Comparison of ENCODE assay signal across 28 cellular contexts in the genomic region with DNA sequence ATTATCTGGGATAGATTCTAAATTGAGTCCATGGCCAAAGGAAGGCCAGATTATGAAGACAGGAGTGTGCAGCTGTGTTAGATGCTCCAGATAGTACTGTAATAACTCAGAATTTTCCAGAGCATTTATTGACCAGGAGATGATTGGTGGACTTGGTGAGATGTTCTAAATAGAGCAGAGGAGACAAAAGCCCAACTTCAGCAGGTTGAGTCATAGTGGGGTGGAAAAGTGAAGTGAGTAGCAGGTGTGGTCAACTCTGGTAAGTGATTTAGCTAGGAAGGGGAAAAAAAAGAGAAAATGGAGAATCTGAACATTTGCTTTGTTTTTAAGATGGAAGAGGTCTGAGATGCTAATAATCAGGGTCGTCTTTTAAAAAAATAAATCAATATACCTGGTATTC.
DNase-seq lines count a peak whose midpoint lies in the region; ATAC-seq, FAIRE-seq and TF ChIP-seq lines count a peak whose summit lies in the region.
"Had no signal": no experiment of that assay in that cellular context is flagged by ENCODE, and none has a peak within 500 bp of the region (broad histone marks: within the 10 kb centered on the region; RNA-seq: fewer than 3 reads in every experiment).

No MANE protein-coding gene starts in this region.

- H3K27ac ChIP-seq in keratinocyte (ENCODE audit: control insufficient read depth, insufficient read depth, low read length): no peak overlapping the region
- H3K27ac ChIP-seq: BLaER1 treated with 17β-estradiol and CSF1 and Interleukin-3, amounts not matched to agents 10 nM and 100 nM; KMS-11; SJCRH30; skin epidermis; suprapubic skin had no signal

- peaks cover 24% of the 10 kb centered on the region for H3K4me1 ChIP-seq in keratinocyte (ENCODE audit: control insufficient read depth, extremely low read depth, insufficient read depth, low read length)
- H3K4me1 ChIP-seq: BLaER1 treated with 17β-estradiol and CSF1 and Interleukin-3, amounts not matched to agents 10 nM and 100 nM; SJCRH30; suprapubic skin had no signal

- DNase-seq in keratinocyte (ENCODE audit: low read depth, low spot score) (no peak), NCI-H146 treated with DMSO at 0.1 percent for 48 hours (lab: John Stamatoyannopoulos, UW; ENCODE audit: unreplicated experiment) (no peak), NCI-H345 treated with DMSO at 0.1 percent for 48 hours (lab: John Stamatoyannopoulos, UW; ENCODE audit: unreplicated experiment) (no peak), NCI-H2107 (lab: John Stamatoyannopoulos, UW) (no peak)
- DNase-seq: activated CD4-positive, alpha-beta T cell treated with anti-CD3 and anti-CD28 coated beads for 1 hour; activated naive CD4-positive, alpha-beta T cell treated with anti-CD3 and anti-CD28 coated beads, Interleukin-2, amount 10 ng/mL, durations not matched to agents 7 days and 5 days; activated T-cell treated with anti-CD3 and anti-CD28 coated beads, Interleukin-2, amount 50 U/mL, for 48 hours; aorta; COR-L47; H9; left ventricle myocardium superior; naive B cell; NCI-H146; NCI-H2171; NCI-H526; nucleus accumbens; SJCRH30 had no signal

- H3K27me3 ChIP-seq in keratinocyte (ENCODE audit: control insufficient read depth, extremely low read depth, insufficient read depth, low read length): no peaks in the 10 kb centered on the region
- H3K27me3 ChIP-seq: BLaER1 treated with 17β-estradiol and CSF1 and Interleukin-3, amounts not matched to agents 10 nM and 100 nM; SJCRH30; suprapubic skin had no signal

- peaks cover 9% of the 10 kb centered on the region for H3K9me3 ChIP-seq in keratinocyte (ENCODE audit: control insufficient read depth, low read depth, low read length)
- H3K9me3 ChIP-seq: SJCRH30, suprapubic skin had no signal

- no peaks in the 10 kb centered on the region for H4K20me1 ChIP-seq in keratinocyte (ENCODE audit: control insufficient read depth, extremely low read depth, insufficient read depth, low read length)
- H4K20me1 ChIP-seq: BLaER1 treated with 17β-estradiol and CSF1 and Interleukin-3, amounts not matched to agents 10 nM and 100 nM had no signal

- no peaks in the 10 kb centered on the region for H3K9me1 ChIP-seq in keratinocyte (ENCODE audit: control insufficient read depth, extremely low read depth, insufficient read depth, low read length)

- ATAC-seq in GM18861 (IDR thresholded peaks at IDR 0.05; ENCODE audit: unreplicated experiment) (peak; percentile 82), GM19395 (IDR thresholded peaks at IDR 0.05; ENCODE audit: unreplicated experiment) (peak; percentile 67), HG02938 (IDR thresholded peaks at IDR 0.05; ENCODE audit: unreplicated experiment) (peak; percentile 65)
- ATAC-seq: left ventricle myocardium superior had no signal

- FAIRE-seq in keratinocyte (lab: Jason Lieb, UNC): peak; percentile 9
- FAIRE-seq: endometrium, islet of Langerhans, RCC 7860, urothelium cell line had no signal

- H3K4me3 ChIP-seq in keratinocyte (ENCODE audit: control insufficient read depth in 2 of 3, extremely low read depth in 1 of 3, insufficient read depth in 2 of 3, low read depth in 1 of 3, low read length in 3 of 3): no peak overlapping the region
- H3K4me3 ChIP-seq: BLaER1 treated with 17β-estradiol and CSF1 and Interleukin-3, amounts not matched to agents 10 nM and 100 nM; SJCRH30; skin epidermis; suprapubic skin had no signal

- TF ChIP-seq CTCF in keratinocyte (optimal IDR thresholded peaks at IDR 0.05 in 1 of 3, IDR thresholded peaks at IDR 0.05 in 1 of 3, conservative IDR thresholded peaks at IDR 0.05 in 1 of 3; ENCODE audit: extremely low read depth in 1 of 3, insufficient read depth in 2 of 3, low read length in 3 of 3): no peak

- H3K9ac ChIP-seq in keratinocyte (ENCODE audit: control insufficient read depth, extremely low read depth, insufficient read depth, low read length): no peak overlapping the region
- H3K9ac ChIP-seq: BLaER1 treated with 17β-estradiol and CSF1 and Interleukin-3, amounts not matched to agents 10 nM and 100 nM; KMS-11 had no signal

- H3K36me3 ChIP-seq in keratinocyte (ENCODE audit: control insufficient read depth in 2 of 2, extremely low read depth in 1 of 2, insufficient read depth in 2 of 2, low read length in 2 of 2): peaks cover 0 to 3% of the 10 kb centered on the region in 2 experiments
- H3K36me3 ChIP-seq: BLaER1 treated with 17β-estradiol and CSF1 and Interleukin-3, amounts not matched to agents 10 nM and 100 nM; SJCRH30; suprapubic skin had no signal

- no peaks in the 10 kb centered on the region for H3K79me2 ChIP-seq in keratinocyte (ENCODE audit: control insufficient read depth, insufficient read depth, low read length)

- H3K4me2 ChIP-seq in keratinocyte (ENCODE audit: control insufficient read depth, extremely low read depth, insufficient read depth, low read depth, low read length): no peak overlapping the region
- H3K4me2 ChIP-seq: BLaER1 treated with 17β-estradiol and CSF1 and Interleukin-3, amounts not matched to agents 10 nM and 100 nM; KMS-11 had no signal

- no peak overlapping the region for H2AFZ ChIP-seq in keratinocyte (ENCODE audit: control insufficient read depth, low read length)

- dilution Hi-C loops in keratinocyte (cut with MboI; ENCODE audit: extremely low pct_ligation_motif_present, low sequenced_read_pairs): no loop called here
